18 cellular contexts compared by ENCODE assay signal in the genomic region with DNA sequence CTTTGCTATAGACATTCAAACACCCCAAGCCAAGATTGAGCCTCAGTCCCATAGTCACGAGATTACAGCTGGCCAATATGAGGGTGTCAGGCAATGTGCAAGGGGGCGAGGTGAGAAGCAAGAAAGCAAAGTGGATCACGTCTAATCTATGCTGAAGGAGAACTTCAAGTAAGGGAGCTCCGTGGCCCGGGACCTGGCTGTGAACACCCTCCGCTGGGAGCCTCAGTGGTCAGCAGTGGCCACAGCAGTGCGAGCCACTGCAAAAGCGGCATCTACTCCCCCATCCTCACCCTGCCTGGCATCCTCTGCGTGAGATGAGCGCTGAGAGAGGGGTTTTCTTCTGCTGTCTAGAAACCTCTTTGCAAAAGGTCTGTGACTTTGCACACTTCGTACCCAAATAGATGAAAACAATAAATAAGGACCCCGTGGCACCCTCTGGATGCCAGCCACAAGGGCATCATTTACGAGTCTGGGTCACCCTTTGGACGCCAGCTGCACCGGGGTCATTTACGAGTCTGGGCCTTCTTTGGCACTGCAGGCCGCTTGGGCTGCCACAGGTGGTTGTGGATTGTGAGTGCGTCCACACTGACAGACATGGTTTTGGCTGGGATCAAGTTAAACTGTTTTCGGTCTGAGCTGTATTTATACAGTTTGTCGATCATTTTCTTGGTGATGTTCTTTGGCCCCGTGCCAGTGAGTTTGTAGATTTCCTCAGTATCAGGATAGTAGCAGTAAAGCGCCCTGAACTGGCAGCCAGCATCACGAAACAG.
DNase-seq lines count a peak whose midpoint lies in the region; ATAC-seq, FAIRE-seq and TF ChIP-seq lines count a peak whose summit lies in the region.
"Had no signal": no experiment of that assay in that cellular context is flagged by ENCODE, and none has a peak within 500 bp of the region (broad histone marks: within the 10 kb centered on the region; RNA-seq: fewer than 3 reads in every experiment).

No MANE protein-coding gene starts in this region.

- H3K9me3 ChIP-seq in heart left ventricle: no peaks in the 10 kb centered on the region
- H3K9me3 ChIP-seq in K562 (replicated peaks; ENCODE audit: control insufficient read depth, insufficient read depth, low read depth, low read length): no peaks in the 10 kb centered on the region
- no peaks in the 10 kb centered on the region for H3K9me3 ChIP-seq in upper lobe of right lung
- H3K9me3 ChIP-seq: BE2C had no signal

- H3K4me3 ChIP-seq in heart left ventricle (no peak overlapping the region), K562 (no peak overlapping the region), upper lobe of right lung (no peak overlapping the region)

- CTCF ChIA-PET in K562 (lab: Yijun Ruan, JAX; ENCODE audit: low intra/inter-chr PET ratio): no interaction called here

- intact Hi-C loops in Right ventricle myocardium inferior (cut with DNase I): no loop called here
- intact Hi-C loops in heart left ventricle (cut with DNase I): no loop called here
- intact Hi-C loops in K562 (cut with micrococcal nuclease): no loop called here
- intact Hi-C loops in upper lobe of right lung (cut with DNase I): no loop called here

- no peak for TF ChIP-seq RAD21 in K562 (CRISPR knock-in tag; conservative IDR thresholded peaks at IDR 0.05 in 1 of 2, IDR thresholded peaks at IDR 0.05 in 1 of 2)

- H4K20me1 ChIP-seq in K562 (replicated peaks; ENCODE audit: control insufficient read depth, insufficient read depth, low read length): 0 out of 2 replicates have a peak, but pooled peaks cover 4% of the 10 kb centered on the region

- H3K27ac ChIP-seq in heart left ventricle (peak overlapping the region in 1 of 12 donors; percentile 32), K562 (ENCODE audit: extremely low read depth, low read depth, low read length) (no peak overlapping the region), upper lobe of right lung (no peak overlapping the region)

- BruUV-seq in K562 (replicated peaks; lab: Mats Ljungman, UMichigan): no TSS peak

- no peak for TF ChIP-seq EP300 in K562 (IDR thresholded peaks at IDR 0.05; ENCODE audit: low read length)

- in situ Hi-C loops in K562 (cut with MboI): no loop called here

- H3K9ac ChIP-seq in K562 (ENCODE audit: insufficient read depth in 1 of 2, low read depth in 2 of 2, low read length in 2 of 2): no peak overlapping the region

- no peak for FAIRE-seq in K562 (lab: Jason Lieb, UNC)
- FAIRE-seq: A204.1, G401.6, GM19239, RCC 7860 had no signal

- TF ChIP-seq CTCF in heart left ventricle (IDR thresholded peaks at IDR 0.05): no peak
- no peak for TF ChIP-seq CTCF in K562 (IDR thresholded peaks at IDR 0.05 in 2 of 3, conservative IDR thresholded peaks at IDR 0.05 in 1 of 3; ENCODE audit: insufficient read depth in 2 of 3, low read depth in 1 of 3, low read length in 3 of 3)
- no peak for TF ChIP-seq CTCF in upper lobe of right lung (IDR thresholded peaks at IDR 0.05)

- no peak overlapping the region for H3K4me2 ChIP-seq in K562 (ENCODE audit: insufficient read depth, low read length)

- no peaks in the 10 kb centered on the region for H3K79me2 ChIP-seq in K562 (ENCODE audit: control insufficient read depth, insufficient read depth, low read length)

- WGBS in heart left ventricle, 4 donors: 93 to 97% (median 96%) methylated on average over 23 of the region's 23 CpGs
- WGBS in K562 (ENCODE audit: insufficient coverage, low coverage, missing lambda C conversion rate): 94% methylated on average over 23 of the region's 23 CpGs

- no peak for ATAC-seq in Right ventricle myocardium inferior
- no peak for ATAC-seq in heart left ventricle
- ATAC-seq in K562: no peak
- ATAC-seq in upper lobe of right lung: no peak
- no peak for ATAC-seq in GM18498 (IDR thresholded peaks at IDR 0.05; ENCODE audit: unreplicated experiment)
- ATAC-seq: HCT116 had no signal

- DNase-seq in Right ventricle myocardium inferior (ENCODE audit: missing footprints): peak; percentile 61
- no peak for DNase-seq in heart left ventricle
- no peak for DNase-seq in K562 (ENCODE audit: extremely low read depth in 1 of 4, low spot score in 3 of 4)
- DNase-seq in mesenteric fat pad (ENCODE audit: low spot score): peak; percentile 76
- peak; percentile 46 for DNase-seq in upper lobe of right lung
- DNase-seq in HuH-7.5 (ENCODE audit: low spot score): no peak
- DNase-seq: CD4-positive, CD25-positive, alpha-beta regulatory T cell; DND-41; GOT3; MM.1S; NCI-H146 had no signal

- H3K27me3 ChIP-seq in heart left ventricle (no peaks in the 10 kb centered on the region), K562 (ENCODE audit: control insufficient read depth in 2 of 2, insufficient read depth in 2 of 2, low read length in 2 of 2) (no peaks in the 10 kb centered on the region), upper lobe of right lung (no peaks in the 10 kb centered on the region)
- H3K27me3 ChIP-seq: BE2C had no signal

- H3K9me1 ChIP-seq in K562 (ENCODE audit: control insufficient read depth, insufficient read depth, low read length): no peaks in the 10 kb centered on the region

- H3K4me1 ChIP-seq in heart left ventricle (peaks cover 0 to 6% (median 0%) of the 10 kb centered on the region in 12 donors), K562 (replicated peaks in 1 of 2; ENCODE audit: control insufficient read depth in 2 of 2, insufficient read depth in 2 of 2, low read length in 2 of 2) (no peaks in the 10 kb centered on the region), upper lobe of right lung (no peaks in the 10 kb centered on the region)

- H3K36me3 ChIP-seq in heart left ventricle: peaks cover 0 to 67% (median 62%) of the 10 kb centered on the region in 9 donors
- peaks cover 59% of the 10 kb centered on the region; the same call in 2 of the 3 replicates for H3K36me3 ChIP-seq in K562 (ENCODE audit: control insufficient read depth, insufficient read depth, low read length)
- peaks cover 60% of the 10 kb centered on the region for H3K36me3 ChIP-seq in upper lobe of right lung

- no peak for TF ChIP-seq POLR2A in heart left ventricle (IDR thresholded peaks at IDR 0.05)
- TF ChIP-seq POLR2A in K562 (conservative IDR thresholded peaks at IDR 0.05): no peak

- POLR2A ChIA-PET in K562 (lab: Yijun Ruan, JAX): no interaction called here

- H2AFZ ChIP-seq in K562 (ENCODE audit: low read depth, low read length): no peak overlapping the region

TF ChIP-seq in K562, 482 proteins besides CTCF, POLR2A, EP300 and RAD21:
- no peak for TF ChIP-seq GABPA (tag; conservative IDR thresholded peaks at IDR 0.05; ENCODE audit: low read depth)
- 0 out of 2 replicates have a peak, but pooled peaks have one; percentile 18 for TF ChIP-seq POLR2G (IDR thresholded peaks at IDR 0.05; ENCODE audit: low read depth, low read length)
- TF ChIP-seq, protein P1, sequence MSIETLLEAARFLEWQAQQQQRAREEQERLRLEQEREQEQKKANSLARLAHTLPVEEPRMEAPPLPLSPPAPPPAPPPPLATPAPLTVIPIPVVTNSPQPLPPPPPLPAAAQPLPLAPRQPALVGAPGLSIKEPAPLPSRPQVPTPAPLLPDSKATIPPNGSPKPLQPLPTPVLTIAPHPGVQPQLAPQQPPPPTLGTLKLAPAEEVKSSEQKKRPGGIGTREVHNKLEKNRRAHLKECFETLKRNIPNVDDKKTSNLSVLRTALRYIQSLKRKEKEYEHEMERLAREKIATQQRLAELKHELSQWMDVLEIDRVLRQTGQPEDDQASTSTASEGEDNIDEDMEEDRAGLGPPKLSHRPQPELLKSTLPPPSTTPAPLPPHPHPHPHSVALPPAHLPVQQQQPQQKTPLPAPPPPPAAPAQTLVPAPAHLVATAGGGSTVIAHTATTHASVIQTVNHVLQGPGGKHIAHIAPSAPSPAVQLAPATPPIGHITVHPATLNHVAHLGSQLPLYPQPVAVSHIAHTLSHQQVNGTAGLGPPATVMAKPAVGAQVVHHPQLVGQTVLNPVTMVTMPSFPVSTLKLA (conservative IDR thresholded peaks at IDR 0.05): no peak
- peak; percentile 66 for TF ChIP-seq NFIC (IDR thresholded peaks at IDR 0.05)
- TF ChIP-seq, protein P2, sequence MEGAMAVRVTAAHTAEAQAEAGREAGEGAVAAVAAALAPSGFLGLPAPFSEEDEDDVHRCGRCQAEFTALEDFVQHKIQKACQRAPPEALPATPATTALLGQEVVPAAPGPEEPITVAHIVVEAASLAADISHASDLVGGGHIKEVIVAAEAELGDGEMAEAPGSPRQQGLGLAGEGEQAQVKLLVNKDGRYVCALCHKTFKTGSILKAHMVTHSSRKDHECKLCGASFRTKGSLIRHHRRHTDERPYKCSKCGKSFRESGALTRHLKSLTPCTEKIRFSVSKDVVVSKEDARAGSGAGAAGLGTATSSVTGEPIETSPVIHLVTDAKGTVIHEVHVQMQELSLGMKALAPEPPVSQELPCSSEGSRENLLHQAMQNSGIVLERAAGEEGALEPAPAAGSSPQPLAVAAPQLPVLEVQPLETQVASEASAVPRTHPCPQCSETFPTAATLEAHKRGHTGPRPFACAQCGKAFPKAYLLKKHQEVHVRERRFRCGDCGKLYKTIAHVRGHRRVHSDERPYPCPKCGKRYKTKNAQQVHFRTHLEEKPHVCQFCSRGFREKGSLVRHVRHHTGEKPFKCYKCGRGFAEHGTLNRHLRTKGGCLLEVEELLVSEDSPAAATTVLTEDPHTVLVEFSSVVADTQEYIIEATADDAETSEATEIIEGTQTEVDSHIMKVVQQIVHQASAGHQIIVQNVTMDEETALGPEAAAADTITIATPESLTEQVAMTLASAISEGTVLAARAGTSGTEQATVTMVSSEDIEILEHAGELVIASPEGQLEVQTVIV (CRISPR knock-in tag; IDR thresholded peaks at IDR 0.05; ENCODE audit: borderline replicate concordance): no peak

Comparison
In these comparisons a context has a peak if more than half of its experiments do, and no peak if none do; other contexts are left out.
1. DNase-seq: peak in Right ventricle myocardium inferior (single experiment), mesenteric fat pad (single experiment) and upper lobe of right lung (single experiment); none in heart left ventricle (0 of 5), K562 (0 of 4) and HuH-7.5 (single experiment).